ENCODE assay signal across 8 cellular contexts in genomic region chr5:100535060-100536005, GRCh38. TPM values are rescaled to one million over a fixed set of nuclear protein-coding genes. Genes with fewer than 3 reads are reported as not detected.
A peak's percentile ranks its signal among the peaks of the same experiment; 100 is the strongest.
DNase-seq lines count a peak whose midpoint lies in the region; ATAC-seq and TF ChIP-seq lines count a peak whose summit lies in the region.

TSS of gene FAM174A (plus strand) at chr5:100535374. CDS start at chr5:100535531, 157 bp downstream.

- peaks cover 11% of the 10 kb centered on the region for H3K9me3 Mint-ChIP-seq in Calu3 (ENCODE audit: low read depth, unreplicated experiment)

- no peak for TF ChIP-seq CTCF in Calu3 (IDR thresholded peaks at IDR 0.05; ENCODE audit: unreplicated experiment)
- no peak for TF ChIP-seq CTCF in OCI-LY3 (IDR thresholded peaks at IDR 0.05; ENCODE audit: low read depth, low read length)
- no peak for TF ChIP-seq CTCF in epithelial cell of esophagus (IDR thresholded peaks at IDR 0.05; ENCODE audit: insufficient read depth, low read depth, low read length, missing control alignments)
- TF ChIP-seq CTCF in mucosa of descending colon (IDR thresholded peaks at IDR 0.05) = no peak

- intact Hi-C loops in Calu3 (cut with micrococcal nuclease; ENCODE audit: unreplicated experiment) (no loop called here), mucosa of descending colon (cut with DNase I, micrococcal nuclease) (no loop called here)

- H3K27ac Mint-ChIP-seq in Calu3 (ENCODE audit: unreplicated experiment) = peak within 1 kb of the TSS; percentile 93

- H3K27ac ChIP-seq in OCI-LY3 (ENCODE audit: low read length) = peak within 1 kb of the TSS; percentile 27; the same call in 1 of the 2 replicates

- peak within 1 kb of the TSS; percentile 84 for H3K4me2 ChIP-seq in OCI-LY3 (ENCODE audit: low read length)

- peak within 1 kb of the TSS; percentile 76 for H3K9ac ChIP-seq in OCI-LY3 (ENCODE audit: low read length)

- no peaks in the 10 kb centered on the region for H3K36me3 ChIP-seq in OCI-LY3 (replicated peaks; ENCODE audit: low read depth, low read length)
- no peaks in the 10 kb centered on the region for H3K36me3 ChIP-seq in mucosa of descending colon (ENCODE audit: low read depth)

- peak; percentile 98 for ATAC-seq in GM21515 (IDR thresholded peaks at IDR 0.05; ENCODE audit: unreplicated experiment)
- peak; percentile 99 for ATAC-seq in mucosa of descending colon

- peak within 1 kb of the TSS; percentile 99 for H2AFZ ChIP-seq in OCI-LY3 (ENCODE audit: low read depth, low read length)

- peak within 1 kb of the TSS; percentile 89 for H3K4me3 ChIP-seq in OCI-LY3 (ENCODE audit: low read length)
- H3K4me3 ChIP-seq in epithelial cell of esophagus (ENCODE audit: low read length) = peak within 1 kb of the TSS; percentile 78
- H3K4me3 ChIP-seq in mucosa of descending colon = peak within 1 kb of the TSS; percentile 61

- H3K27me3 ChIP-seq in OCI-LY3 (ENCODE audit: low read depth, low read length) = no peaks in the 10 kb centered on the region

- peaks cover 20% of the 10 kb centered on the region for H3K36me3 Mint-ChIP-seq in Calu3 (ENCODE audit: insufficient read depth, unreplicated experiment)

- H3K9me3 ChIP-seq in OCI-LY3 (ENCODE audit: insufficient read depth, low read length) (no peaks in the 10 kb centered on the region), mucosa of descending colon (peaks cover 10% of the 10 kb centered on the region)

- DNase-seq in Calu3 (peak; percentile 94), HuH-7 (ENCODE audit: low spot score) (peak; percentile 64), activated T-cell treated with anti-CD3 and anti-CD28 coated beads for 4 hours (peak; percentile 93), epithelial cell of esophagus (ENCODE audit: low read depth) (peak; percentile 96), mucosa of descending colon (peak; percentile 96 to 98 (median 96))
- DNase-seq in stimulated activated CD8-positive, alpha-beta memory T cell treated with anti-CD3 and anti-CD28 coated beads, Interleukin-4, amount 100 ng/mL, for 24 hours (ENCODE audit: low read depth) = peak; percentile 88

- H4K20me1 ChIP-seq in OCI-LY3 (ENCODE audit: insufficient read depth, low read length) = no peaks in the 10 kb centered on the region

- no peaks in the 10 kb centered on the region for H3K27me3 Mint-ChIP-seq in Calu3 (ENCODE audit: unreplicated experiment)

- CTCF ChIA-PET in Calu3 (lab: Charles Lee) = interaction anchor here (0.7 to 1.5 kb wide), 3 partner anchors 60 to 509 kb away, joined by 3 to 4 read pairs (median 3); no protein-coding TSS in a partner anchor

- H3K79me2 ChIP-seq in OCI-LY3 (ENCODE audit: low read length) = peaks cover 2% of the 10 kb centered on the region; the same call in 1 of the 2 replicates

- no TSS peak for BruUV-seq in Calu3 (replicated peaks; lab: Mats Ljungman, UMichigan)

- H3K4me3 Mint-ChIP-seq in Calu3 (ENCODE audit: low read depth, unreplicated experiment) = peak within 1 kb of the TSS; percentile 98

- H3K4me1 ChIP-seq in OCI-LY3 (ENCODE audit: low read length) = peaks cover 9% of the 10 kb centered on the region
- H3K4me1 ChIP-seq in mucosa of descending colon (ENCODE audit: low read depth) = peaks cover 13% of the 10 kb centered on the region

- peaks cover 20% of the 10 kb centered on the region for H3K4me1 Mint-ChIP-seq in Calu3 (ENCODE audit: low read depth, unreplicated experiment)

RNA-seq across cellular contexts. Expression of gene FAM174A, which starts in this region (rescaled TPM):
- total RNA-seq in Calu3 (2022) = 13.3 and 16.4 TPM in 2 replicates
- total RNA-seq in mucosa of descending colon = 10 to 100 TPM; 14.0 to 15.7 (median 14.5) TPM

Comparison
In these comparisons a context has a peak if more than half of its experiments do, and no peak if none do; other contexts are left out.
1. Peak in every context shown above with its lines: DNase-seq, ATAC-seq, H3K4me3 ChIP-seq and H3K27ac ChIP-seq.